ENCODE assay signal across 10 cellular contexts in genomic region chr14:39233680-39234326, GRCh38. TPM values are rescaled to one million over a fixed set of nuclear protein-coding genes. Genes with fewer than 3 reads are reported as not detected.
DNase-seq lines count a peak whose midpoint lies in the region; ATAC-seq, FAIRE-seq and TF ChIP-seq lines count a peak whose summit lies in the region.
"Had no signal": no experiment of that assay in that cellular context is flagged by ENCODE, and none has a peak within 500 bp of the region (broad histone marks: within the 10 kb centered on the region; RNA-seq: fewer than 3 reads in every experiment).

A gene with protein sequence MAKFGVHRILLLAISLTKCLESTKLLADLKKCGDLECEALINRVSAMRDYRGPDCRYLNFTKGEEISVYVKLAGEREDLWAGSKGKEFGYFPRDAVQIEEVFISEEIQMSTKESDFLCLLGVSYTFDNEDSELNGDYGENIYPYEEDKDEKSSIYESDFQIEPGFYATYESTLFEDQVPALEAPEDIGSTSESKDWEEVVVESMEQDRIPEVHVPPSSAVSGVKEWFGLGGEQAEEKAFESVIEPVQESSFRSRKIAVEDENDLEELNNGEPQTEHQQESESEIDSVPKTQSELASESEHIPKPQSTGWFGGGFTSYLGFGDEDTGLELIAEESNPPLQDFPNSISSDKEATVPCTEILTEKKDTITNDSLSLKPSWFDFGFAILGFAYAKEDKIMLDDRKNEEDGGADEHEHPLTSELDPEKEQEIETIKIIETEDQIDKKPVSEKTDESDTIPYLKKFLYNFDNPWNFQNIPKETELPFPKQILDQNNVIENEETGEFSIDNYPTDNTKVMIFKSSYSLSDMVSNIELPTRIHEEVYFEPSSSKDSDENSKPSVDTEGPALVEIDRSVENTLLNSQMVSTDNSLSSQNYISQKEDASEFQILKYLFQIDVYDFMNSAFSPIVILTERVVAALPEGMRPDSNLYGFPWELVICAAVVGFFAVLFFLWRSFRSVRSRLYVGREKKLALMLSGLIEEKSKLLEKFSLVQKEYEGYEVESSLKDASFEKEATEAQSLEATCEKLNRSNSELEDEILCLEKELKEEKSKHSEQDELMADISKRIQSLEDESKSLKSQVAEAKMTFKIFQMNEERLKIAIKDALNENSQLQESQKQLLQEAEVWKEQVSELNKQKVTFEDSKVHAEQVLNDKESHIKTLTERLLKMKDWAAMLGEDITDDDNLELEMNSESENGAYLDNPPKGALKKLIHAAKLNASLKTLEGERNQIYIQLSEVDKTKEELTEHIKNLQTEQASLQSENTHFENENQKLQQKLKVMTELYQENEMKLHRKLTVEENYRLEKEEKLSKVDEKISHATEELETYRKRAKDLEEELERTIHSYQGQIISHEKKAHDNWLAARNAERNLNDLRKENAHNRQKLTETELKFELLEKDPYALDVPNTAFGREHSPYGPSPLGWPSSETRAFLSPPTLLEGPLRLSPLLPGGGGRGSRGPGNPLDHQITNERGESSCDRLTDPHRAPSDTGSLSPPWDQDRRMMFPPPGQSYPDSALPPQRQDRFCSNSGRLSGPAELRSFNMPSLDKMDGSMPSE (N-terminal part only) (plus strand): TSS chr14:39233915. CDS start chr14:39234115, 200 bp downstream.

- no peaks in the 10 kb centered on the region for H3K36me3 Mint-ChIP-seq in CD8-positive, alpha-beta T cell
- H3K36me3 Mint-ChIP-seq in T-helper 1 cell treated with Interleukin-12 subunit alpha and Interleukin-12 subunit beta and Interleukin-4 antibody, amounts not matched to agents 30 μg/mL and 1 μg/mL, for 36 hours (ENCODE audit: low read depth), result peaks cover 2% of the 10 kb centered on the region

- no peaks in the 10 kb centered on the region for H3K79me2 ChIP-seq in osteoblast (ENCODE audit: insufficient read depth, low read length)

- peaks cover 11% of the 10 kb centered on the region for H3K4me1 ChIP-seq in CD8-positive, alpha-beta T cell (ENCODE audit: insufficient read depth, low read length)
- peaks cover 17% of the 10 kb centered on the region for H3K4me1 ChIP-seq in osteoblast (ENCODE audit: insufficient read depth, low read length)

- no peak for TF ChIP-seq CTCF in CD8-positive, alpha-beta T cell (IDR thresholded peaks at IDR 0.05)
- TF ChIP-seq CTCF in osteoblast (IDR thresholded peaks at IDR 0.05; ENCODE audit: extremely low read depth, low read depth, low read length), result no peak

- H3K27me3 Mint-ChIP-seq in CD8-positive, alpha-beta T cell (ENCODE audit: low read depth), result no peaks in the 10 kb centered on the region
- H3K27me3 Mint-ChIP-seq in T-helper 1 cell treated with Interleukin-12 subunit alpha and Interleukin-12 subunit beta and Interleukin-4 antibody, amounts not matched to agents 30 μg/mL and 1 μg/mL, for 36 hours (ENCODE audit: low read depth), result no peaks in the 10 kb centered on the region

- H3K27me3 ChIP-seq in CD8-positive, alpha-beta T cell (ENCODE audit: insufficient read depth, low read length), result no peaks in the 10 kb centered on the region
- no peaks in the 10 kb centered on the region for H3K27me3 ChIP-seq in osteoblast (ENCODE audit: insufficient read depth, low read length)
- H3K27me3 ChIP-seq: tibial artery had no signal

- intact Hi-C loops in CD8-positive, alpha-beta T cell (cut with DNase I, micrococcal nuclease), result loop anchor here in 1 of 2 experiments (5.0 kb wide), 3 partner anchors 33 to 233 kb away; partner anchors contain the start of gene FBXO33

- ATAC-seq in CD8-positive, alpha-beta T cell, result no peak
- no peak for ATAC-seq in GM21619 (IDR thresholded peaks at IDR 0.05; ENCODE audit: unreplicated experiment)

- no peak within 1 kb of the TSS for H3K4me3 Mint-ChIP-seq in CD8-positive, alpha-beta T cell
- no peak within 1 kb of the TSS for H3K4me3 Mint-ChIP-seq in T-helper 1 cell treated with Interleukin-12 subunit alpha and Interleukin-12 subunit beta and Interleukin-4 antibody, amounts not matched to agents 30 μg/mL and 1 μg/mL, for 36 hours

- no peaks in the 10 kb centered on the region for H3K9me3 Mint-ChIP-seq in CD8-positive, alpha-beta T cell
- no peaks in the 10 kb centered on the region for H3K9me3 Mint-ChIP-seq in T-helper 1 cell treated with Interleukin-12 subunit alpha and Interleukin-12 subunit beta and Interleukin-4 antibody, amounts not matched to agents 30 μg/mL and 1 μg/mL, for 36 hours

- no peak within 1 kb of the TSS for H3K27ac ChIP-seq in CD8-positive, alpha-beta T cell (ENCODE audit: low read depth, low read length)
- peak within 1 kb of the TSS; percentile 43 for H3K27ac ChIP-seq in osteoblast (ENCODE audit: low read depth, low read length)
- H3K27ac ChIP-seq: tibial artery had no signal

- POLR2A ChIA-PET in CD8-positive, alpha-beta T cell (lab: Charles Lee), result no interaction called here

- no peaks in the 10 kb centered on the region for H3K9me3 ChIP-seq in CD8-positive, alpha-beta T cell (ENCODE audit: low read length)
- no peaks in the 10 kb centered on the region for H3K9me3 ChIP-seq in osteoblast (ENCODE audit: low read depth, low read length)
- H3K9me3 ChIP-seq: tibial artery had no signal

- CTCF ChIA-PET in CD8-positive, alpha-beta T cell (lab: Charles Lee), result no interaction called here

- peak within 1 kb of the TSS; percentile 89 for H2AFZ ChIP-seq in osteoblast (ENCODE audit: low read length)

- DNase-seq in CD8-positive, alpha-beta T cell, result no peak
- no peak for DNase-seq in frontal cortex (ENCODE audit: low spot score in 2 of 2)
- DNase-seq in osteoblast (ENCODE audit: insufficient read length, low spot score, missing footprints), result no peak
- no peak for DNase-seq in GM03348 (ENCODE audit: low spot score)
- no peak for DNase-seq in NCI-H146 (lab: John Stamatoyannopoulos, UW)
- no peak for DNase-seq in NCI-H1417 (lab: John Stamatoyannopoulos, UW)
- DNase-seq: activated CD4-positive, alpha-beta T cell treated with anti-CD3 and anti-CD28 coated beads for 4 hours; tibial artery had no signal

- H3K36me3 ChIP-seq in CD8-positive, alpha-beta T cell (ENCODE audit: insufficient read depth, low read length), result no peaks in the 10 kb centered on the region
- H3K36me3 ChIP-seq in osteoblast (ENCODE audit: insufficient read depth, low read length), result no peaks in the 10 kb centered on the region
- H3K36me3 ChIP-seq: tibial artery had no signal

- peak within 1 kb of the TSS; percentile 35 for H3K27ac Mint-ChIP-seq in CD8-positive, alpha-beta T cell
- H3K27ac Mint-ChIP-seq in T-helper 1 cell treated with Interleukin-12 subunit alpha and Interleukin-12 subunit beta and Interleukin-4 antibody, amounts not matched to agents 30 μg/mL and 1 μg/mL, for 36 hours, result peak within 1 kb of the TSS; percentile 50

- peak within 1 kb of the TSS; percentile 70 for H3K4me2 ChIP-seq in osteoblast (ENCODE audit: insufficient read depth, low read length)

- no peak for FAIRE-seq in frontal cortex (lab: Jason Lieb, UNC)

- H4K20me1 ChIP-seq in osteoblast (ENCODE audit: insufficient read depth, low read length), result no peaks in the 10 kb centered on the region

- H3K4me3 ChIP-seq in CD8-positive, alpha-beta T cell (ENCODE audit: low read depth, low read length), result no peak within 1 kb of the TSS
- peak within 1 kb of the TSS; percentile 24 for H3K4me3 ChIP-seq in osteoblast (ENCODE audit: insufficient read depth, low read length)
- H3K4me3 ChIP-seq: tibial artery had no signal

- peaks cover 29% of the 10 kb centered on the region for H3K4me1 Mint-ChIP-seq in CD8-positive, alpha-beta T cell (ENCODE audit: low read depth)
- H3K4me1 Mint-ChIP-seq in T-helper 1 cell treated with Interleukin-12 subunit alpha and Interleukin-12 subunit beta and Interleukin-4 antibody, amounts not matched to agents 30 μg/mL and 1 μg/mL, for 36 hours (ENCODE audit: low read depth), result peaks cover 35% of the 10 kb centered on the region

RNA-seq across cellular contexts. Expression of the gene that starts here (rescaled TPM):
- total RNA-seq in CD8-positive, alpha-beta T cell, result 10 to 100 TPM; 16.7 to 19.1 TPM
- total RNA-seq in frontal cortex, result 24.5 TPM
- 25.0 and 25.3 TPM in 2 replicates for total RNA-seq in osteoblast
